Comparison of ENCODE assay signal across 1 cellular context in genomic region chr1:236394016-236394481, GRCh38.
TF ChIP-seq lines count a peak whose summit lies in the region.

Gene EDARADD, plus strand, starts transcription at chr1:236394286. Its CDS starts 159 bp downstream, at chr1:236394445.

TF ChIP-seq in SK-N-SH, 30 proteins besides CTCF, POLR2A, EP300 and RAD21 (continued from another document):
- TF ChIP-seq REST (IDR thresholded peaks at IDR 0.05; ENCODE audit: low read depth, low read length) (no peak), FOXJ3 (CRISPR knock-in tag; IDR thresholded peaks at IDR 0.05) (no peak), ELF1 (IDR thresholded peaks at IDR 0.05) (no peak), GABPA (IDR thresholded peaks at IDR 0.05; ENCODE audit: low read depth) (no peak), TCF12 (IDR thresholded peaks at IDR 0.05) (no peak), MXI1 (IDR thresholded peaks at IDR 0.05; ENCODE audit: low read depth, low read length) (no peak), POLR2AphosphoS5 (IDR thresholded peaks at IDR 0.05; ENCODE audit: low read depth, low read length) (no peak), ZBTB33 (IDR thresholded peaks at IDR 0.05; ENCODE audit: borderline replicate concordance, low read depth) (no peak), NFIC (IDR thresholded peaks at IDR 0.05; ENCODE audit: borderline replicate concordance) (no peak)
